In genomic region chr11:119691020-119691666, GRCh38 we compare ENCODE assay signal across 10 cellular contexts. TPM values are rescaled to one million over a fixed set of nuclear protein-coding genes. Genes with fewer than 3 reads are reported as not detected.
DNase-seq lines count a peak whose midpoint lies in the region; ATAC-seq and TF ChIP-seq lines count a peak whose summit lies in the region.
"Had no signal": no experiment of that assay in that cellular context is flagged by ENCODE, and none has a peak within 500 bp of the region (broad histone marks: within the 10 kb centered on the region; RNA-seq: fewer than 3 reads in every experiment).

No MANE protein-coding gene starts in this region.

- ATAC-seq in HG02759 (IDR thresholded peaks at IDR 0.05; ENCODE audit: unreplicated experiment) (peak; percentile 51), WTC11 (no peak), GM18498 (IDR thresholded peaks at IDR 0.05; ENCODE audit: unreplicated experiment) (no peak), upper lobe of left lung (ENCODE audit: low FRiP score in 2 of 2) (no peak)
- ATAC-seq: left lobe of liver had no signal

- no peaks in the 10 kb centered on the region for H3K9me3 Mint-ChIP-seq in WTC11
- H3K9me3 Mint-ChIP-seq in glutamatergic neuron (ENCODE audit: unreplicated experiment): peaks cover 13% of the 10 kb centered on the region
- no peaks in the 10 kb centered on the region for H3K9me3 Mint-ChIP-seq in chondrocyte (ENCODE audit: low read depth)

- peak; percentile 98 for DNase-seq in GF-D8 (lab: John Stamatoyannopoulos, UW)
- no peak for DNase-seq in WTC11 (ENCODE audit: low spot score)
- DNase-seq in glutamatergic neuron: no peak
- no peak for DNase-seq in upper lobe of left lung
- DNase-seq in chondrocyte (ENCODE audit: low spot score): no peak
- no peak for DNase-seq in tibial artery
- DNase-seq: dermis blood vessel endothelial cell had no signal

- POLR2A ChIA-PET in WTC11 (lab: Charles Lee): interaction anchor here (0.7 kb wide), 1 partner anchor 22 kb away, joined by 3 read pairs; no protein-coding TSS in a partner anchor

- intact Hi-C loops in tibial artery (cut with DNase I; ENCODE audit: low total_unique reads): no loop called here

- H3K4me3 Mint-ChIP-seq in WTC11: no peak overlapping the region
- no peak overlapping the region for H3K4me3 Mint-ChIP-seq in glutamatergic neuron (ENCODE audit: unreplicated experiment)
- no peak overlapping the region for H3K4me3 Mint-ChIP-seq in chondrocyte (ENCODE audit: unreplicated experiment)

- H3K36me3 Mint-ChIP-seq in WTC11 (no peaks in the 10 kb centered on the region), glutamatergic neuron (ENCODE audit: unreplicated experiment) (no peaks in the 10 kb centered on the region), chondrocyte (ENCODE audit: low read depth) (no peaks in the 10 kb centered on the region)

- H3K4me3 ChIP-seq in upper lobe of left lung (no peak overlapping the region), tibial artery (no peak overlapping the region)

- 67 to 73% methylated on average over 6 to 9 of the region's 9 CpGs for WGBS in upper lobe of left lung, 2 donors

- no peaks in the 10 kb centered on the region for H3K27me3 Mint-ChIP-seq in WTC11 (ENCODE audit: low read depth)
- peaks cover 9% of the 10 kb centered on the region for H3K27me3 Mint-ChIP-seq in glutamatergic neuron (ENCODE audit: unreplicated experiment)
- no peaks in the 10 kb centered on the region for H3K27me3 Mint-ChIP-seq in chondrocyte (ENCODE audit: low read depth)

- TF ChIP-seq EP300 in upper lobe of left lung (IDR thresholded peaks at IDR 0.05): no peak

- peaks cover 86% of the 10 kb centered on the region for H3K4me1 Mint-ChIP-seq in WTC11
- H3K4me1 Mint-ChIP-seq in glutamatergic neuron (ENCODE audit: low read depth, unreplicated experiment): peaks cover 30% of the 10 kb centered on the region
- no peaks in the 10 kb centered on the region for H3K4me1 Mint-ChIP-seq in chondrocyte (ENCODE audit: low read depth)

- TF ChIP-seq CTCF in WTC11 (IDR thresholded peaks at IDR 0.05): no peak
- TF ChIP-seq CTCF in glutamatergic neuron (IDR thresholded peaks at IDR 0.05; ENCODE audit: partially characterized antibody, unreplicated experiment): peak; percentile 21
- TF ChIP-seq CTCF in upper lobe of left lung (IDR thresholded peaks at IDR 0.05): no peak
- no peak for TF ChIP-seq CTCF in chondrocyte (IDR thresholded peaks at IDR 0.05)
- TF ChIP-seq CTCF in tibial artery (IDR thresholded peaks at IDR 0.05): no peak

- no peaks in the 10 kb centered on the region for H3K27me3 ChIP-seq in upper lobe of left lung
- no peaks in the 10 kb centered on the region for H3K27me3 ChIP-seq in tibial artery

- H3K9me3 ChIP-seq in upper lobe of left lung (no peaks in the 10 kb centered on the region), tibial artery (no peaks in the 10 kb centered on the region)

- TF ChIP-seq POLR2A in upper lobe of left lung (IDR thresholded peaks at IDR 0.05): no peak

- H3K4me1 ChIP-seq in upper lobe of left lung: peaks cover 3 to 20% (median 8%) of the 10 kb centered on the region in 4 donors
- peaks cover 0 to 8% (median 0%) of the 10 kb centered on the region in 4 donors for H3K4me1 ChIP-seq in tibial artery

- H3K27ac ChIP-seq in upper lobe of left lung: no peak overlapping the region
- no peak overlapping the region for H3K27ac ChIP-seq in tibial artery

- CTCF ChIA-PET in WTC11 (lab: Charles Lee): interaction anchor here (1.0 to 9.0 kb wide), 6 partner anchors 9 to 52 kb away, joined by 3 to 66 read pairs (median 9); partner anchors contain the start of gene NECTIN1

- H3K27ac Mint-ChIP-seq in WTC11 (peak overlapping the region; percentile 9; the same call in 1 of the 2 replicates), glutamatergic neuron (ENCODE audit: unreplicated experiment) (no peak overlapping the region), chondrocyte (ENCODE audit: unreplicated experiment) (no peak overlapping the region)

- H3K36me3 ChIP-seq in upper lobe of left lung (no peaks in the 10 kb centered on the region), tibial artery (no peaks in the 10 kb centered on the region)

TF ChIP-seq in WTC11, 78 proteins besides CTCF, POLR2A, EP300 and RAD21:
- TF ChIP-seq MAX (CRISPR knock-in tag; IDR thresholded peaks at IDR 0.05) (no peak), ZNF423 (CRISPR knock-in tag; IDR thresholded peaks at IDR 0.05) (peak; percentile 41; the same call in 1 of the 2 replicates), ZNF317 (CRISPR knock-in tag; IDR thresholded peaks at IDR 0.05; ENCODE audit: borderline replicate concordance, low read depth) (no peak), ZNF425 (CRISPR knock-in tag; conservative IDR thresholded peaks at IDR 0.05) (no peak)

RNA-seq across cellular contexts. Expression of gene NECTIN1, which starts 37.9 kb away (rescaled TPM):
- 68.4 to 86.2 TPM (median 69.5 TPM) in 3 replicates for total RNA-seq in WTC11 (2021)
- total RNA-seq in glutamatergic neuron (ENCODE audit: unreplicated experiment): 26.0 TPM
- total RNA-seq in upper lobe of left lung: 10 to 100 TPM in 1 of 6 donors, 1 to 10 TPM in 5; 1.4 to 12.6 (median 7.6) TPM
- total RNA-seq in chondrocyte: 9.1 to 10.3 TPM (median 9.7 TPM) in 3 replicates
